Comparison of ENCODE assay signal across 17 cellular contexts in the genomic region with DNA sequence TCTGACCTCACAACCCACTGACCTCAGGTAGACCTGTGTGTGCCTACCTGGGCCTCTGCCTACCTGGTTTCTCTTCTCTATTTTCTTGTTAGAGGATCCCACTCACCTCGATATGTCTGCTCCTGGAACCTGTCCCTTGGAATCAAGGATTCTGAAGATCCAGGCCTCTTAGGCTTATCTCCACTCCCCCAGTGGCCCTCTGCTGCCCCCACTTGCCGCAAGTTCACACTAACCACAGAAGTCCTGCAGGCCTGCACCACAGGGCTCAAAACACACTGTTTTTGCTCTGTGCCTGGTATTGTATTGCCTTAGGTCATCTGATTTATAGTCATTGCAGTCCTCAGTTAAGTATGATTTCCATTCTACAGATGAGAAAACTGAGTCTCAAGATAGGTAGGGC. TPM values are rescaled to one million over a fixed set of nuclear protein-coding genes. Genes with fewer than 3 reads are reported as not detected.
A peak's percentile ranks its signal among the peaks of the same experiment; 100 is the strongest.
DNase-seq lines count a peak whose midpoint lies in the region; ATAC-seq, FAIRE-seq and TF ChIP-seq lines count a peak whose summit lies in the region.
"Had no signal": no experiment of that assay in that cellular context is flagged by ENCODE, and none has a peak within 500 bp of the region (broad histone marks: within the 10 kb centered on the region; RNA-seq: fewer than 3 reads in every experiment).

No MANE protein-coding gene starts in this region.

- H3K36me3 ChIP-seq in bronchial epithelial cell (ENCODE audit: control insufficient read depth, insufficient read depth, low read length) = no peaks in the 10 kb centered on the region
- H3K36me3 ChIP-seq: prostate gland, thyroid gland had no signal

- no peak for FAIRE-seq in bronchial epithelial cell (lab: Jason Lieb, UNC)
- FAIRE-seq: GM12892 had no signal

- DNase-seq in NCI-H2227 (lab: John Stamatoyannopoulos, UW; ENCODE audit: unreplicated experiment) = peak; percentile 22
- DNase-seq in NCI-H2227 treated with DMSO at 0.1 percent for 48 hours (lab: John Stamatoyannopoulos, UW) = no peak
- DNase-seq in NCI-H345 treated with DMSO at 0.1 percent for 48 hours (lab: John Stamatoyannopoulos, UW; ENCODE audit: unreplicated experiment) = peak; percentile 13
- no peak for DNase-seq in bronchial epithelial cell (ENCODE audit: low read depth)
- peak; percentile 8 for DNase-seq in retina
- no peak for DNase-seq in D341Med (ENCODE audit: low spot score)
- DNase-seq: activated CD4-positive, alpha-beta T cell treated with anti-CD3 and anti-CD28 coated beads, Interleukin-2, amount 50 U/mL, for 4 hours; aorta; NCI-H1694 treated with DMSO at 0.1 percent for 48 hours; stimulated activated CD8-positive, alpha-beta memory T cell treated with anti-CD3 and anti-CD28 coated beads, Interleukin-4, amount 100 ng/mL, for 48 hours; T-helper 1 cell; thyroid gland had no signal

- no peak for ATAC-seq in HG02798 (IDR thresholded peaks at IDR 0.05; ENCODE audit: poor library complexity, unreplicated experiment)
- ATAC-seq in HG03095 (IDR thresholded peaks at IDR 0.05; ENCODE audit: unreplicated experiment) = no peak

- no peak overlapping the region for H3K4me3 ChIP-seq in bronchial epithelial cell (ENCODE audit: low read depth, low read length)
- H3K4me3 ChIP-seq: prostate gland, thyroid gland had no signal

- H3K27me3 ChIP-seq in bronchial epithelial cell (ENCODE audit: control insufficient read depth, insufficient read depth, low read length) = no peaks in the 10 kb centered on the region
- H3K27me3 ChIP-seq: thyroid gland had no signal

- peak; percentile 11 for TF ChIP-seq CTCF in bronchial epithelial cell (IDR thresholded peaks at IDR 0.05; ENCODE audit: insufficient read depth, low read length, severe bottlenecking)

RNA-seq across cellular contexts. Expression of gene NRXN3, which starts 15.3 kb away (rescaled TPM):
- under 0.01 TPM in 1 of 2 replicates, not detected in the other for total RNA-seq in bronchial epithelial cell
- total RNA-seq: OCI-LY7 had no signal

Comparison
In these comparisons a context has a peak if more than half of its experiments do, and no peak if none do; other contexts are left out.
1. DNase-seq: peak in NCI-H2227 (single experiment), NCI-H345 treated with DMSO at 0.1 percent for 48 hours (single experiment) and retina (single experiment); none in NCI-H2227 treated with DMSO at 0.1 percent for 48 hours (single experiment), bronchial epithelial cell (single experiment) and D341Med (single experiment).